Comparison of ENCODE assay signal across 19 cellular contexts in genomic region chr9:115972802-115973201, GRCh38.
"Had no signal": no experiment of that assay in that cellular context is flagged by ENCODE, and none has a peak within 500 bp of the region (broad histone marks: within the 10 kb centered on the region; RNA-seq: fewer than 3 reads in every experiment).

No MANE protein-coding gene starts in this region.

- H3K9ac ChIP-seq: neural progenitor cell had no signal

- H3K27me3 ChIP-seq: adrenal gland, colonic mucosa, neural progenitor cell, vagina had no signal

- H3K4me1 ChIP-seq: adrenal gland, colonic mucosa, lower lobe of right lung had no signal

- H3K4me3 ChIP-seq: adrenal gland, colonic mucosa, dorsolateral prefrontal cortex, lower lobe of right lung, neural progenitor cell, thoracic aorta, vagina had no signal

- H3K4me2 ChIP-seq: neural progenitor cell had no signal

- H3K27ac ChIP-seq: adrenal gland, colonic mucosa, dorsolateral prefrontal cortex, lower lobe of right lung, neural progenitor cell, thoracic aorta, vagina, VCaP had no signal

- H2AFZ ChIP-seq: neural progenitor cell had no signal

- H3K36me3 ChIP-seq: adrenal gland, colonic mucosa, lower lobe of right lung, neural progenitor cell, thoracic aorta, vagina had no signal

- DNase-seq: activated CD4-positive, alpha-beta T cell treated with anti-CD3 and anti-CD28 coated beads, Interleukin-2, amount 10 ng/mL, durations not matched to agents 7 days and 5 days; activated CD8-positive, alpha-beta T cell treated with anti-CD3 and anti-CD28 coated beads for 36 hours; activated gamma-delta T cell treated with Interleukin-2 at 50 U/mL for 16 hours; adrenal gland; central memory CD4-positive, alpha-beta T cell; colonic mucosa; dorsolateral prefrontal cortex; effector memory CD8-positive, alpha-beta T cell; kidney; lower lobe of right lung; naive thymus-derived CD8-positive, alpha-beta T cell; retina; stimulated activated CD4-positive, alpha-beta T cell treated with anti-CD3 and anti-CD28 coated beads, Interleukin-4, amount 100 ng/mL, for 24 hours; stimulated activated naive CD4-positive, alpha-beta T cell treated with Interleukin-2 at 50 U/mL for 16 hours had no signal

- H3K9me3 ChIP-seq: adrenal gland, colonic mucosa, lower lobe of right lung, thoracic aorta, vagina had no signal

- ATAC-seq: activated CD4-positive, CD25-positive, alpha-beta regulatory T cell treated with anti-CD3 and anti-CD28 coated beads, Interleukin-2, amount 50 U/mL, for 24 hours; activated CD8-positive, alpha-beta T cell treated with anti-CD3 and anti-CD28 coated beads for 36 hours; effector memory CD8-positive, alpha-beta T cell; lower lobe of right lung; naive thymus-derived CD8-positive, alpha-beta T cell had no signal
